ENCODE assay signal across 12 cellular contexts in the genomic region with DNA sequence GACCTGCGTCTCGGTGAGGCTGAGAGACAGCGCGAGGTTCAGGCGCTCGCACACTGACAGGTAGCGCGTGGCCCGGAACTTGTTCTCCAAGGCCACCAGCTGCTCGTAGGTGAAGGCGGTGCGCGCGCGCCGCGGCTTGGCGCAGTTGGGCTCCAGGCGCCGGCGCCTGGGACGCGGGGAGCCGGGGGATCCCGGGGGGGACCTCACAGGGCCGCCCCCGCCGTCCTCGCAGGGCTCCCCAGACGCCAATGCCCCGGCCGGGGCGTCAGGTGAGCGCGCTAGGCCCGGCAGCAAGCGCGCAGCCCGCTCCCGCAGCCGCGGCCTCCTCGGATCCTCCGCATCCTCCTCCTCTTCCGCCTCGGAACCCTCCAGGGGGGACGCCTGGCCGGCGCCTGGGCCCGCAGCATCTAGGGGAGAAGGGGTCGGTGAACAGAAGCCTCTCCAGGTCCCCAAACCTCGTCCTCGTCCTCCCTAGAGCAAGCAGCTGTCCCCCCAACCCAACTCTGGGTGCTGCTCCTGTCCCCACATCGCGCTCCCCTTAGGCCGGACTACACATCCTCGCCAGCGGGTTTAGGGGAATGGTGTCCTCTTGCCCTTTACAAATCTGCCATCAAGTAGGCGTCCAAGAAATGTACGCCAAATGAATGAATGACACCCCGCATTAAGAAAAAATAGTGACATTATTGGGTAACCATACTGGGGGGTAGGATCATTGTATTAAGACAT. TPM values are rescaled to one million over a fixed set of nuclear protein-coding genes. Genes with fewer than 3 reads are reported as not detected.
A peak's percentile ranks its signal among the peaks of the same experiment; 100 is the strongest.
DNase-seq lines count a peak whose midpoint lies in the region; ATAC-seq, FAIRE-seq and TF ChIP-seq lines count a peak whose summit lies in the region.
"Had no signal": no experiment of that assay in that cellular context is flagged by ENCODE, and none has a peak within 500 bp of the region (broad histone marks: within the 10 kb centered on the region; RNA-seq: fewer than 3 reads in every experiment).

No MANE protein-coding gene starts in this region.

- peaks cover 6% of the 10 kb centered on the region; the same call in 1 of the 2 replicates for H3K4me1 ChIP-seq in H9 (ENCODE audit: insufficient read depth, low read length)
- H3K4me1 ChIP-seq in endothelial cell of umbilical vein (ENCODE audit: control insufficient read depth, extremely low read depth, insufficient read depth, low read length) = peaks cover 2% of the 10 kb centered on the region
- H3K4me1 ChIP-seq in osteoblast (ENCODE audit: insufficient read depth, low read length) = no peaks in the 10 kb centered on the region

- no TSS peak for BruUV-seq in endothelial cell of umbilical vein (replicated peaks; lab: Mats Ljungman, UMichigan)

- no CpG with 5 or more reads among the region's 61 CpGs for WGBS in H9 (ENCODE audit: extremely low coverage, insufficient read length, low lambda C conversion rate)

- no peak overlapping the region for H2BK12ac ChIP-seq in H9 (ENCODE audit: insufficient read length, low read depth, low read length)

- no peak for TF ChIP-seq POLR2A in endothelial cell of umbilical vein (IDR thresholded peaks at IDR 0.05; ENCODE audit: low read depth, low read length)

- H3K4me3 ChIP-seq in endothelial cell of umbilical vein (replicated peaks in 1 of 3; ENCODE audit: insufficient read depth in 1 of 3, low read depth in 1 of 3, low read length in 3 of 3) = no peak overlapping the region
- no peak overlapping the region for H3K4me3 ChIP-seq in osteoblast (ENCODE audit: insufficient read depth, low read length)

- no peak overlapping the region for H3K4ac ChIP-seq in H9 (ENCODE audit: low read depth, low read length)

- H3K27ac Mint-ChIP-seq in H9 = no peak overlapping the region

- no peak overlapping the region for H4K91ac ChIP-seq in H9 (ENCODE audit: insufficient read length, low read depth, low read length)

- H3K4me2 ChIP-seq in H9 (ENCODE audit: insufficient read depth, insufficient read length, low read length) = peak overlapping the region; percentile 72
- H3K4me2 ChIP-seq in endothelial cell of umbilical vein (ENCODE audit: insufficient read depth, low read length) = no peak overlapping the region
- no peak overlapping the region for H3K4me2 ChIP-seq in osteoblast (ENCODE audit: insufficient read depth, low read length)

- H3K27me3 Mint-ChIP-seq in H9 (ENCODE audit: low read depth) = peaks cover 75% of the 10 kb centered on the region

- H3K9me3 ChIP-seq in H9 (ENCODE audit: control insufficient read depth, low read depth, low read length) (no peaks in the 10 kb centered on the region), endothelial cell of umbilical vein (replicated peaks; ENCODE audit: control insufficient read depth, insufficient read depth, low read length) (no peaks in the 10 kb centered on the region), osteoblast (ENCODE audit: low read depth, low read length) (no peaks in the 10 kb centered on the region)

- H3K4me3 Mint-ChIP-seq in H9 = peak overlapping the region; percentile 73 to 91

- H3K9ac ChIP-seq in H9 (ENCODE audit: extremely low read depth, insufficient read length, low read length) (no peak overlapping the region), endothelial cell of umbilical vein (replicated peaks; ENCODE audit: extremely low read depth, insufficient read depth, low read length) (no peak overlapping the region)

- no peak overlapping the region for H4K8ac ChIP-seq in H9 (replicated peaks; ENCODE audit: insufficient read length, low read depth, low read length)

- H3K27ac ChIP-seq in H9 (ENCODE audit: insufficient read length, low read depth, low read length) (no peak overlapping the region), endothelial cell of umbilical vein (ENCODE audit: insufficient read depth, low read depth, low read length) (no peak overlapping the region), osteoblast (ENCODE audit: low read depth, low read length) (no peak overlapping the region)
- H3K27ac ChIP-seq: 22Rv1, HL-60 had no signal

- H4K20me1 ChIP-seq in H9 (ENCODE audit: control insufficient read depth, insufficient read depth, insufficient read length) (no peaks in the 10 kb centered on the region), endothelial cell of umbilical vein (replicated peaks; ENCODE audit: control insufficient read depth, extremely low read depth, insufficient read depth, low read length) (no peaks in the 10 kb centered on the region), osteoblast (ENCODE audit: insufficient read depth, low read length) (no peaks in the 10 kb centered on the region)

- no peaks in the 10 kb centered on the region for H3K79me2 ChIP-seq in H9 (ENCODE audit: insufficient read depth, low read length)
- H3K79me2 ChIP-seq in endothelial cell of umbilical vein (ENCODE audit: control insufficient read depth, insufficient read depth, low read length) = no peaks in the 10 kb centered on the region
- H3K79me2 ChIP-seq in osteoblast (ENCODE audit: insufficient read depth, low read length) = no peaks in the 10 kb centered on the region

- CTCF ChIA-PET in endothelial cell of umbilical vein (lab: Charles Lee) = no interaction called here

- no peaks in the 10 kb centered on the region; a peak in 2 of 5 replicates for H3K9me3 Mint-ChIP-seq in H9

- H3K36me3 Mint-ChIP-seq in H9 (ENCODE audit: insufficient read depth in 1 of 3, low read depth in 3 of 3) = peaks cover 0 to 9% (median 0%) of the 10 kb centered on the region in 3 experiments; a peak in 3 of 7 replicates

- H3K18ac ChIP-seq in H9 (ENCODE audit: insufficient read length, low read depth, low read length) = no peak overlapping the region

- no peak overlapping the region for H2BK15ac ChIP-seq in H9 (ENCODE audit: low read depth, low read length)

- H3K23ac ChIP-seq in H9 (ENCODE audit: insufficient read length, low read depth, low read length) = no peak overlapping the region

- TF ChIP-seq CTCF in H9 (conservative IDR thresholded peaks at IDR 0.05) (no peak), endothelial cell of umbilical vein (IDR thresholded peaks at IDR 0.05; ENCODE audit: extremely low read depth in 1 of 2, insufficient read depth in 1 of 2, low read depth in 1 of 2, low read length in 2 of 2) (no peak), osteoblast (IDR thresholded peaks at IDR 0.05; ENCODE audit: extremely low read depth, low read depth, low read length) (no peak)

- POLR2A ChIA-PET in endothelial cell of umbilical vein (lab: Charles Lee) = no interaction called here

- H3K36me3 ChIP-seq in endothelial cell of umbilical vein (ENCODE audit: control insufficient read depth in 2 of 2, extremely low read depth in 1 of 2, insufficient read depth in 2 of 2, low read length in 2 of 2) = no peaks in the 10 kb centered on the region
- H3K36me3 ChIP-seq in osteoblast (ENCODE audit: insufficient read depth, low read length) = no peaks in the 10 kb centered on the region

- peaks cover 23% of the 10 kb centered on the region for H3K23me2 ChIP-seq in H9 (ENCODE audit: insufficient read length, low read depth, low read length, poor library complexity, severe bottlenecking)

- no peak overlapping the region for H3K56ac ChIP-seq in H9 (ENCODE audit: insufficient read length, low read depth, low read length)

- H3K27me3 ChIP-seq in H9 (ENCODE audit: insufficient read depth, low read length) (peaks cover 15% of the 10 kb centered on the region; the same call in 1 of the 2 replicates), endothelial cell of umbilical vein (ENCODE audit: control insufficient read depth in 2 of 2, insufficient read depth in 2 of 2, low read length in 2 of 2) (peaks cover 70 to 85% of the 10 kb centered on the region in 2 experiments), osteoblast (ENCODE audit: insufficient read depth, low read length) (peaks cover 78% of the 10 kb centered on the region)

- H4K5ac ChIP-seq in H9 (ENCODE audit: insufficient read length, low read depth, low read length) = no peak overlapping the region

- H2AK5ac ChIP-seq in H9 (ENCODE audit: insufficient read length, low read length) = no peak overlapping the region

- H2AFZ ChIP-seq in H9 (ENCODE audit: low read length) = no peak overlapping the region
- no peak overlapping the region for H2AFZ ChIP-seq in endothelial cell of umbilical vein (ENCODE audit: low read depth, low read length)
- no peak overlapping the region for H2AFZ ChIP-seq in osteoblast (ENCODE audit: low read length)

- no peaks in the 10 kb centered on the region for H3K9me1 ChIP-seq in endothelial cell of umbilical vein (replicated peaks; ENCODE audit: control insufficient read depth, extremely low read depth, insufficient read depth, low read length)

- H2BK120ac ChIP-seq in H9 (ENCODE audit: low read depth, low read length, poor library complexity, severe bottlenecking) = no peak overlapping the region

- intact Hi-C loops in endothelial cell of umbilical vein (cut with micrococcal nuclease) = no loop called here

- no peak overlapping the region for H2BK20ac ChIP-seq in H9 (ENCODE audit: low read depth, low read length, poor library complexity, severe bottlenecking)

- FAIRE-seq in endothelial cell of umbilical vein (lab: Jason Lieb, UNC) = no peak

- H3K79me1 ChIP-seq in H9 (ENCODE audit: insufficient read depth, low read depth, low read length, poor library complexity, severe bottlenecking) = no peaks in the 10 kb centered on the region

- DNase-seq in DMS 273 (lab: John Stamatoyannopoulos, UW; ENCODE audit: unreplicated experiment) = peak; percentile 36
- no peak for DNase-seq in DMS 273 treated with DMSO at 0.1 percent for 48 hours (lab: John Stamatoyannopoulos, UW)
- DNase-seq in H9 = peak; percentile 54
- DNase-seq in endothelial cell of umbilical vein (ENCODE audit: low read depth, low spot score) = no peak
- peak; percentile 82 for DNase-seq in osteoblast (ENCODE audit: insufficient read length, low spot score, missing footprints)
- no peak for DNase-seq in NCI-H774 (lab: John Stamatoyannopoulos, UW)

- ATAC-seq in GM21515 (IDR thresholded peaks at IDR 0.05; ENCODE audit: unreplicated experiment) (no peak), HG02763 (IDR thresholded peaks at IDR 0.05; ENCODE audit: unreplicated experiment) (no peak)
- ATAC-seq: sciatic nerve had no signal

- H3K4me1 Mint-ChIP-seq in H9 = peaks cover 37 to 44% of the 10 kb centered on the region in 2 experiments

- H3T11ph ChIP-seq in H9 (ENCODE audit: low read length) = no peak overlapping the region

- dilution Hi-C loops in endothelial cell of umbilical vein (cut with MboI; ENCODE audit: extremely low pct_ligation_motif_present, low sequenced_read_pairs) = no loop called here

- H2BK5ac ChIP-seq in H9 (ENCODE audit: insufficient read length, low read length) = no peak overlapping the region

- H3K14ac ChIP-seq in H9 (ENCODE audit: insufficient read depth, low read length) = no peak overlapping the region; the same call in 1 of the 2 replicates

RNA-seq across cellular contexts. Expression of a gene that starts 1.9 kb away (rescaled TPM):
- total RNA-seq in H9 (2021) (14.9 and 15.3 TPM in 2 replicates), endothelial cell of umbilical vein (not detected in 2 replicates), osteoblast (not detected in 2 replicates)
- polyA plus RNA-seq in endothelial cell of umbilical vein = not detected in 2 replicates
- polyA plus RNA-seq in endothelial cell of umbilical vein (2011; cell fraction: cytosol; rRNA removed) = not detected in 2 replicates
- polyA plus RNA-seq in endothelial cell of umbilical vein (2011; cell fraction: nucleus; rRNA removed) = not detected in 2 replicates
- polyA plus RNA-seq in endothelial cell of umbilical vein (2012) = not detected in 2 replicates
- polyA minus RNA-seq in endothelial cell of umbilical vein = not detected in 2 replicates
- not detected for polyA minus RNA-seq in endothelial cell of umbilical vein (2011; cell fraction: cytosol; rRNA and poly(A)+ RNA removed)
- polyA minus RNA-seq in endothelial cell of umbilical vein (2011; cell fraction: nucleus; rRNA and poly(A)+ RNA removed) = not detected in 2 replicates
- total RNA-seq: aorta, sciatic nerve had no signal
- polyA plus RNA-seq: aorta had no signal

RNA-seq across cellular contexts. Expression of a gene that starts 13.7 kb away (rescaled TPM):
- total RNA-seq in H9 (2021) (25.1 and 29.6 TPM in 2 replicates), endothelial cell of umbilical vein (4.2 and 5.8 TPM in 2 replicates), osteoblast (11.5 and 17.7 TPM in 2 replicates)
- polyA plus RNA-seq in endothelial cell of umbilical vein = 9.3 and 11.2 TPM in 2 replicates
- polyA plus RNA-seq in endothelial cell of umbilical vein (2011; cell fraction: cytosol; rRNA removed) = 7.5 and 8.7 TPM in 2 replicates
- 4.7 and 6.4 TPM in 2 replicates for polyA plus RNA-seq in endothelial cell of umbilical vein (2011; cell fraction: nucleus; rRNA removed)
- polyA plus RNA-seq in endothelial cell of umbilical vein (2012) = 7.7 and 10.8 TPM in 2 replicates
- 2.8 and 3.0 TPM in 2 replicates for polyA minus RNA-seq in endothelial cell of umbilical vein
- 13.0 TPM for polyA minus RNA-seq in endothelial cell of umbilical vein (2011; cell fraction: cytosol; rRNA and poly(A)+ RNA removed)
- polyA minus RNA-seq in endothelial cell of umbilical vein (2011; cell fraction: nucleus; rRNA and poly(A)+ RNA removed) = 2.5 and 3.4 TPM in 2 replicates

RNA-seq across cellular contexts. Expression of a gene that starts 29.2 kb away (rescaled TPM):
- 65.2 and 67.9 TPM in 2 replicates for total RNA-seq in H9 (2021)
- 90.1 and 90.8 TPM in 2 replicates for total RNA-seq in endothelial cell of umbilical vein
- polyA plus RNA-seq in endothelial cell of umbilical vein = 56.5 and 69.9 TPM in 2 replicates
- 76.8 and 77.8 TPM in 2 replicates for polyA plus RNA-seq in endothelial cell of umbilical vein (2011; cell fraction: cytosol; rRNA removed)
- 47.5 and 64.4 TPM in 2 replicates for polyA plus RNA-seq in endothelial cell of umbilical vein (2011; cell fraction: nucleus; rRNA removed)
- 122 and 125 TPM in 2 replicates for polyA plus RNA-seq in endothelial cell of umbilical vein (2012)
- 90.8 and 95.9 TPM in 2 replicates for polyA minus RNA-seq in endothelial cell of umbilical vein
- 13.0 TPM for polyA minus RNA-seq in endothelial cell of umbilical vein (2011; cell fraction: cytosol; rRNA and poly(A)+ RNA removed)
- 28.3 and 31.5 TPM in 2 replicates for polyA minus RNA-seq in endothelial cell of umbilical vein (2011; cell fraction: nucleus; rRNA and poly(A)+ RNA removed)
- 202 and 227 TPM in 2 replicates for total RNA-seq in osteoblast

Comparison
In these comparisons a context has a peak if more than half of its experiments do, and no peak if none do; other contexts are left out.
1. DNase-seq: peak in DMS 273 (single experiment), H9 (single experiment) and osteoblast (single experiment); none in DMS 273 treated with DMSO at 0.1 percent for 48 hours (single experiment), endothelial cell of umbilical vein (single experiment) and NCI-H774 (single experiment).
2. RNA of a gene that starts 1.9 kb away (total RNA-seq): 14.9 to 15.3 TPM in H9; not detected in endothelial cell of umbilical vein and not detected in osteoblast; every median in the first group is over 10 times any median in the second.